In genomic region chr22:19058713-19059451, GRCh38 we compare ENCODE assay signal across 13 cellular contexts.
DNase-seq lines count a peak whose midpoint lies in the region; ATAC-seq and TF ChIP-seq lines count a peak whose summit lies in the region.
"Had no signal": no experiment of that assay in that cellular context is flagged by ENCODE, and none has a peak within 500 bp of the region (broad histone marks: within the 10 kb centered on the region; RNA-seq: fewer than 3 reads in every experiment).

No MANE protein-coding gene starts in this region.

- no peak overlapping the region for H3K4me3 Mint-ChIP-seq in H9
- H3K4me3 Mint-ChIP-seq: nephron had no signal

- H3K79me1 ChIP-seq in H9 (ENCODE audit: insufficient read depth, low read depth, low read length, poor library complexity, severe bottlenecking): no peaks in the 10 kb centered on the region

- H2AFZ ChIP-seq in H9 (ENCODE audit: low read length): no peak overlapping the region

- H3K9me3 Mint-ChIP-seq in H9: no peaks in the 10 kb centered on the region
- H3K9me3 Mint-ChIP-seq: nephron had no signal

- H2BK5ac ChIP-seq in H9 (ENCODE audit: insufficient read length, low read length): no peak overlapping the region

- no peak overlapping the region for H3K56ac ChIP-seq in H9 (ENCODE audit: insufficient read length, low read depth, low read length)

- H3K27ac Mint-ChIP-seq in H9: peak overlapping the region in 2 of 3 experiments; percentile 55 to 70; a peak in 2 of 7 replicates
- H3K27ac Mint-ChIP-seq: nephron had no signal

- no peaks in the 10 kb centered on the region for H3K4me1 ChIP-seq in H9 (ENCODE audit: insufficient read depth, low read length)
- H3K4me1 ChIP-seq in neutrophil (ENCODE audit: control insufficient read depth in 1 of 2, insufficient read depth in 1 of 2, low read depth in 1 of 2, low read length in 1 of 2): no peaks in the 10 kb centered on the region
- H3K4me1 ChIP-seq: ascending aorta, upper lobe of left lung had no signal

- H2BK12ac ChIP-seq in H9 (ENCODE audit: insufficient read length, low read depth, low read length): no peak overlapping the region

- no peak overlapping the region for H3K9ac ChIP-seq in H9 (ENCODE audit: extremely low read depth, insufficient read length, low read length)

- H2AK5ac ChIP-seq in H9 (ENCODE audit: insufficient read length, low read length): no peak overlapping the region

- WGBS in H9 (ENCODE audit: extremely low coverage, insufficient read length, low lambda C conversion rate): no CpG with 5 or more reads among the region's 16 CpGs

- H3K4me2 ChIP-seq in H9 (ENCODE audit: insufficient read depth, insufficient read length, low read length): no peak overlapping the region

- H3K27me3 Mint-ChIP-seq in H9 (ENCODE audit: low read depth): no peaks in the 10 kb centered on the region

- no peak overlapping the region for H3K4me3 ChIP-seq in brain microvascular endothelial cell (ENCODE audit: low read depth, low read length)
- no peak overlapping the region for H3K4me3 ChIP-seq in neutrophil (ENCODE audit: low read depth in 1 of 2, low read length in 1 of 2)
- H3K4me3 ChIP-seq: ascending aorta, upper lobe of left lung had no signal

- no peak overlapping the region for H2BK120ac ChIP-seq in H9 (ENCODE audit: low read depth, low read length, poor library complexity, severe bottlenecking)

- no peak overlapping the region; the same call in 1 of the 2 replicates for H3K14ac ChIP-seq in H9 (ENCODE audit: insufficient read depth, low read length)

- no peak overlapping the region for H2BK15ac ChIP-seq in H9 (ENCODE audit: low read depth, low read length)

- H4K8ac ChIP-seq in H9 (replicated peaks; ENCODE audit: insufficient read length, low read depth, low read length): no peak overlapping the region

- H4K20me1 ChIP-seq in H9 (ENCODE audit: control insufficient read depth, insufficient read depth, insufficient read length): no peaks in the 10 kb centered on the region

- DNase-seq in DMS 273 (lab: John Stamatoyannopoulos, UW; ENCODE audit: unreplicated experiment) (peak; percentile 14), DMS 273 treated with DMSO at 0.1 percent for 48 hours (lab: John Stamatoyannopoulos, UW) (no peak), H9 (no peak), brain microvascular endothelial cell (no peak), NCI-H2196 (lab: John Stamatoyannopoulos, UW; ENCODE audit: unreplicated experiment) (no peak)
- DNase-seq: glutamatergic neuron, NCI-H524 had no signal

- in situ Hi-C loops in brain microvascular endothelial cell (cut with HindIII; ENCODE audit: low pct_ligation_motif_present, low sequenced_read_pairs): no loop called here

- H3K23ac ChIP-seq in H9 (ENCODE audit: insufficient read length, low read depth, low read length): no peak overlapping the region

- TF ChIP-seq CTCF in H9 (conservative IDR thresholded peaks at IDR 0.05): peak; percentile 17; the same call in 1 of the 3 replicates
- peak; percentile 3 for TF ChIP-seq CTCF in brain microvascular endothelial cell (IDR thresholded peaks at IDR 0.05; ENCODE audit: low read depth, low read length, missing control alignments)
- no peak for TF ChIP-seq CTCF in neutrophil (IDR thresholded peaks at IDR 0.05)

- no peak overlapping the region for H3K18ac ChIP-seq in H9 (ENCODE audit: insufficient read length, low read depth, low read length)

- H3K9me3 ChIP-seq in H9 (ENCODE audit: control insufficient read depth, low read depth, low read length) (no peaks in the 10 kb centered on the region), neutrophil (no peaks in the 10 kb centered on the region)
- H3K9me3 ChIP-seq: ascending aorta, upper lobe of left lung had no signal

- ATAC-seq in HG02623 (IDR thresholded peaks at IDR 0.05; ENCODE audit: unreplicated experiment): no peak
- no peak for ATAC-seq in HG02798 (IDR thresholded peaks at IDR 0.05; ENCODE audit: poor library complexity, unreplicated experiment)

- H3K23me2 ChIP-seq in H9 (ENCODE audit: insufficient read length, low read depth, low read length, poor library complexity, severe bottlenecking): no peaks in the 10 kb centered on the region

- no peak overlapping the region for H4K91ac ChIP-seq in H9 (ENCODE audit: insufficient read length, low read depth, low read length)

- H3T11ph ChIP-seq in H9 (ENCODE audit: low read length): no peak overlapping the region

- no peak overlapping the region for H3K27ac ChIP-seq in H9 (ENCODE audit: insufficient read length, low read depth, low read length)
- H3K27ac ChIP-seq in brain microvascular endothelial cell: no peak overlapping the region
- peak overlapping the region; percentile 25 for H3K27ac ChIP-seq in neutrophil
- H3K27ac ChIP-seq: ascending aorta, upper lobe of left lung had no signal

- no peaks in the 10 kb centered on the region for H3K4me1 Mint-ChIP-seq in H9
- H3K4me1 Mint-ChIP-seq: nephron had no signal

- peaks cover 30 to 74% (median 70%) of the 10 kb centered on the region in 3 experiments; a peak in 6 of 7 replicates for H3K36me3 Mint-ChIP-seq in H9 (ENCODE audit: insufficient read depth in 1 of 3, low read depth in 3 of 3)

- H3K4ac ChIP-seq in H9 (ENCODE audit: low read depth, low read length): no peak overlapping the region

- H3K36me3 ChIP-seq in brain microvascular endothelial cell (replicated peaks) (peaks cover 25% of the 10 kb centered on the region), neutrophil (peaks cover 100% of the 10 kb centered on the region)

- H3K27me3 ChIP-seq in H9 (ENCODE audit: insufficient read depth, low read length) (no peaks in the 10 kb centered on the region), brain microvascular endothelial cell (replicated peaks) (no peaks in the 10 kb centered on the region), neutrophil (no peaks in the 10 kb centered on the region)
- H3K27me3 ChIP-seq: ascending aorta, upper lobe of left lung had no signal

- no peak overlapping the region for H2BK20ac ChIP-seq in H9 (ENCODE audit: low read depth, low read length, poor library complexity, severe bottlenecking)

- no peaks in the 10 kb centered on the region for H3K79me2 ChIP-seq in H9 (ENCODE audit: insufficient read depth, low read length)

- no peak overlapping the region for H4K5ac ChIP-seq in H9 (ENCODE audit: insufficient read length, low read depth, low read length)
